8 cellular contexts compared by ENCODE assay signal in genomic region chr1:98045211-98046030, GRCh38.
DNase-seq lines count a peak whose midpoint lies in the region; ATAC-seq, FAIRE-seq and TF ChIP-seq lines count a peak whose summit lies in the region.

No MANE protein-coding gene starts in this region.

- TF ChIP-seq CTCF in RWPE2 (IDR thresholded peaks at IDR 0.05; ENCODE audit: poor library complexity, severe bottlenecking) (no peak), H1 (IDR thresholded peaks at IDR 0.05; ENCODE audit: control extremely low read depth in 1 of 3, insufficient read depth in 1 of 3, low read depth in 1 of 3, low read length in 3 of 3) (no peak)

- POLR2A ChIA-PET in H1 (lab: Charles Lee; ENCODE audit: partially characterized antibody) = no interaction called here

- H3K27ac ChIP-seq in RWPE2 (ENCODE audit: poor library complexity, severe bottlenecking) (no peak overlapping the region), H1 (ENCODE audit: low read depth, low read length) (no peak overlapping the region)

- no peak overlapping the region for H3K4ac ChIP-seq in H1 (replicated peaks; ENCODE audit: insufficient read length, low read depth, low read length)

- H3K4me3 ChIP-seq in RWPE2 (ENCODE audit: severe bottlenecking) (peak overlapping the region; percentile 41), H1 (ENCODE audit: extremely low read depth in 1 of 4, insufficient read depth in 2 of 4, low read depth in 3 of 4, low read length in 4 of 4) (peak overlapping the region; percentile 47 to 66 (median 52))

- no peak overlapping the region for H4K5ac ChIP-seq in H1 (ENCODE audit: insufficient read length, low read depth, low read length)

- 2% methylated on average over 36 of the region's 70 CpGs; no CpG with 5 or more reads in 1 of the 2 experiments for WGBS in H1 (ENCODE audit: extremely low coverage in 1 of 2, insufficient coverage in 1 of 2, insufficient read length in 1 of 2, insufficient replicate concordance in 2 of 2, low coverage in 1 of 2, low lambda C conversion rate in 2 of 2, missing lambda C conversion rate in 1 of 2), 2 experiments

- H2AK5ac ChIP-seq in H1 (ENCODE audit: low read depth, low read length) = no peak overlapping the region

- no peak for TF ChIP-seq EP300 in H1 (IDR thresholded peaks at IDR 0.05; ENCODE audit: borderline replicate concordance in 1 of 2, low read depth in 2 of 2, low read length in 2 of 2)

- no peaks in the 10 kb centered on the region for H3K79me1 ChIP-seq in H1 (ENCODE audit: low read depth, low read length)

- H2BK12ac ChIP-seq in H1 (ENCODE audit: low read depth, low read length) = no peak overlapping the region

- peak overlapping the region; percentile 85 to 96 for H3K4me2 ChIP-seq in H1 (ENCODE audit: insufficient read depth in 1 of 2, low read depth in 2 of 2, low read length in 2 of 2)

- H3K27me3 ChIP-seq in RWPE2 (ENCODE audit: insufficient read depth, poor library complexity, severe bottlenecking) = peaks cover 23% of the 10 kb centered on the region
- peaks cover 34 to 72% (median 60%) of the 10 kb centered on the region in 4 experiments for H3K27me3 ChIP-seq in H1 (replicated peaks in 1 of 4; ENCODE audit: control insufficient read depth in 3 of 4, extremely low read depth in 1 of 4, insufficient read depth in 3 of 4, low read length in 3 of 4)

- H3K9me3 ChIP-seq in RWPE2 (ENCODE audit: severe bottlenecking) = no peaks in the 10 kb centered on the region
- no peaks in the 10 kb centered on the region for H3K9me3 ChIP-seq in H1 (ENCODE audit: insufficient read depth in 2 of 2, low read depth in 1 of 2, low read length in 1 of 2)

- peaks cover 3 to 5% of the 10 kb centered on the region in 2 experiments for H4K20me1 ChIP-seq in H1 (replicated peaks in 1 of 2; ENCODE audit: control insufficient read depth in 1 of 2, insufficient read depth in 2 of 2, low read length in 2 of 2)

- H2BK20ac ChIP-seq in H1 (ENCODE audit: low read length) = no peak overlapping the region

- H4K8ac ChIP-seq in H1 (ENCODE audit: extremely low read depth, insufficient read depth, low read length) = no peak overlapping the region; the same call in 1 of the 2 replicates

- H3K18ac ChIP-seq in H1 (ENCODE audit: extremely low read depth, low read length) = no peak overlapping the region

- H3K36me3 ChIP-seq in RWPE2 (ENCODE audit: low read depth) (no peaks in the 10 kb centered on the region), H1 (ENCODE audit: control insufficient read depth in 2 of 4, insufficient read depth in 4 of 4, low read length in 3 of 4) (no peaks in the 10 kb centered on the region)

- no peaks in the 10 kb centered on the region for H3K79me2 ChIP-seq in H1 (ENCODE audit: control insufficient read depth in 1 of 2, insufficient read depth in 2 of 2, low read length in 2 of 2)

- no peak for TF ChIP-seq POLR2A in H1 (IDR thresholded peaks at IDR 0.05; ENCODE audit: control extremely low read depth in 1 of 2, low read depth in 2 of 2, low read length in 2 of 2)

- H2AFZ ChIP-seq in H1 (ENCODE audit: low read length) = peak overlapping the region; percentile 89; the same call in 1 of the 2 replicates

- no peak overlapping the region for H2BK120ac ChIP-seq in H1 (replicated peaks; ENCODE audit: low read depth, low read length)

- no peak for FAIRE-seq in H1 (lab: Jason Lieb, UNC)

- DNase-seq in DMS 273 treated with DMSO at 0.1 percent for 48 hours (lab: John Stamatoyannopoulos, UW) (peak; percentile 52), RWPE2 (ENCODE audit: low spot score) (peak; percentile 37), H1 (ENCODE audit: low read depth in 1 of 2, low spot score in 2 of 2) (peak in 1 of 2 experiments; percentile 54), myocyte (ENCODE audit: low read depth) (peak; percentile 52), cerebellar cortex (ENCODE audit: low spot score) (no peak)

- no peak overlapping the region for H3K23ac ChIP-seq in H1 (ENCODE audit: insufficient read length)

- H3K23me2 ChIP-seq in H1 (ENCODE audit: low read depth, low read length) = peaks cover 9% of the 10 kb centered on the region

- ATAC-seq in RWPE2 (ENCODE audit: low read depth) = peak; percentile 66
- no peak for ATAC-seq in HG02973 (IDR thresholded peaks at IDR 0.05; ENCODE audit: unreplicated experiment)
- ATAC-seq in GM19397 (IDR thresholded peaks at IDR 0.05; ENCODE audit: unreplicated experiment) = no peak
- no peak for ATAC-seq in GM21576 (IDR thresholded peaks at IDR 0.05; ENCODE audit: unreplicated experiment)

- TF ChIP-seq RAD21 in H1 (IDR thresholded peaks at IDR 0.05 in 1 of 2, conservative IDR thresholded peaks at IDR 0.05 in 1 of 2; ENCODE audit: low read depth in 2 of 2, low read length in 2 of 2) = no peak

- no peak overlapping the region; a peak in 1 of 7 replicates for H3K9ac ChIP-seq in H1 (replicated peaks in 1 of 4; ENCODE audit: extremely low read depth in 1 of 4, low read depth in 3 of 4, low read length in 3 of 4)

- no peak overlapping the region for H3K56ac ChIP-seq in H1 (replicated peaks; ENCODE audit: insufficient read length, low read depth, low read length)

- no peak overlapping the region for H4K91ac ChIP-seq in H1 (replicated peaks; ENCODE audit: insufficient read length, low read length)

- no peak overlapping the region for H2BK15ac ChIP-seq in H1 (ENCODE audit: low read length)

- no peak overlapping the region for H2BK5ac ChIP-seq in H1 (ENCODE audit: low read depth, low read length)

- no peak overlapping the region for H3K14ac ChIP-seq in H1 (ENCODE audit: insufficient read length)

- CTCF ChIA-PET in H1 (lab: Charles Lee; ENCODE audit: partially characterized antibody) = interaction anchor here (0.6 to 2.0 kb wide), 3 partner anchors 8 to 423 kb away, joined by 3 to 12 read pairs (median 5); no protein-coding TSS in a partner anchor

- peaks cover 3% of the 10 kb centered on the region for H3K4me1 ChIP-seq in RWPE2 (ENCODE audit: insufficient read depth, poor library complexity, severe bottlenecking)
- peaks cover 2 to 13% (median 6%) of the 10 kb centered on the region in 4 experiments for H3K4me1 ChIP-seq in H1 (replicated peaks in 1 of 4; ENCODE audit: control insufficient read depth in 3 of 4, insufficient read depth in 4 of 4, low read length in 3 of 4)

TF ChIP-seq in H1, 55 proteins besides CTCF, POLR2A, EP300 and RAD21:
- 0 out of 2 replicates have a peak, but pooled peaks have one; percentile 30 for TF ChIP-seq RBBP5 (IDR thresholded peaks at IDR 0.05; ENCODE audit: borderline replicate concordance, low read depth, low read length)
- TF ChIP-seq EZH2 (IDR thresholded peaks at IDR 0.05; ENCODE audit: low read depth, low read length, severe bottlenecking) = peak; percentile 44
- TF ChIP-seq YY1 (IDR thresholded peaks at IDR 0.05; ENCODE audit: low read depth, low read length) = no peak
- no peak for TF ChIP-seq E2F6 (IDR thresholded peaks at IDR 0.05)
- TF ChIP-seq KDM4A (IDR thresholded peaks at IDR 0.05; ENCODE audit: low read depth, low read length, severe bottlenecking) = peak; percentile 71
- no peak for TF ChIP-seq JUN (IDR thresholded peaks at IDR 0.05; ENCODE audit: low read depth, low read length)
- no peak for TF ChIP-seq TBP (IDR thresholded peaks at IDR 0.05; ENCODE audit: low read depth, low read length)
TF ChIP-seq in H1: peak in this region for 3.
